10 cellular contexts compared by ENCODE assay signal in genomic region chr11:1759151-1759850, GRCh38. TPM values are rescaled to one million over a fixed set of nuclear protein-coding genes. Genes with fewer than 3 reads are reported as not detected.
DNase-seq lines count a peak whose midpoint lies in the region; ATAC-seq and TF ChIP-seq lines count a peak whose summit lies in the region.
"Had no signal": no experiment of that assay in that cellular context is flagged by ENCODE, and none has a peak within 500 bp of the region (broad histone marks: within the 10 kb centered on the region; RNA-seq: fewer than 3 reads in every experiment).

No MANE protein-coding gene starts in this region.

- H2BK15ac ChIP-seq in H9 (ENCODE audit: low read depth, low read length), result no peak overlapping the region

- ATAC-seq in T-helper 17 cell, result no peak
- no peak for ATAC-seq in heart left ventricle
- no peak for ATAC-seq in HG03175 (IDR thresholded peaks at IDR 0.05; ENCODE audit: unreplicated experiment)

- no peak for TF ChIP-seq CTCF in CD14-positive monocyte (IDR thresholded peaks at IDR 0.05)
- no peak for TF ChIP-seq CTCF in heart left ventricle (IDR thresholded peaks at IDR 0.05)
- TF ChIP-seq CTCF in osteoblast (IDR thresholded peaks at IDR 0.05; ENCODE audit: extremely low read depth, low read depth, low read length), result no peak
- TF ChIP-seq CTCF in H9 (conservative IDR thresholded peaks at IDR 0.05), result no peak

- H3K79me2 ChIP-seq in osteoblast (ENCODE audit: insufficient read depth, low read length) (peaks cover 64% of the 10 kb centered on the region), H9 (ENCODE audit: insufficient read depth, low read length) (no peaks in the 10 kb centered on the region; the same call in 1 of the 2 replicates)

- intact Hi-C loops in CD14-positive monocyte (cut with micrococcal nuclease) (loop anchor here (5.0 kb wide), 2 partner anchors 33 to 38 kb away; no protein-coding TSS in a partner anchor), heart left ventricle (cut with DNase I) (no loop called here)

- H2BK12ac ChIP-seq in H9 (ENCODE audit: insufficient read length, low read depth, low read length), result no peak overlapping the region

- no peak overlapping the region for H3K18ac ChIP-seq in H9 (ENCODE audit: insufficient read length, low read depth, low read length)

- H4K20me1 ChIP-seq in osteoblast (ENCODE audit: insufficient read depth, low read length), result peaks cover 38% of the 10 kb centered on the region
- H4K20me1 ChIP-seq in H9 (ENCODE audit: control insufficient read depth, insufficient read depth, insufficient read length), result no peaks in the 10 kb centered on the region

- no peak overlapping the region for H3K23ac ChIP-seq in H9 (ENCODE audit: insufficient read length, low read depth, low read length)

- H3K4me3 ChIP-seq in heart left ventricle (peak overlapping the region in 3 of 12 donors; percentile 23 to 100 (median 100)), osteoblast (ENCODE audit: insufficient read depth, low read length) (no peak overlapping the region)

- H3K79me1 ChIP-seq in H9 (ENCODE audit: insufficient read depth, low read depth, low read length, poor library complexity, severe bottlenecking), result peaks cover 9% of the 10 kb centered on the region

- H4K91ac ChIP-seq in H9 (ENCODE audit: insufficient read length, low read depth, low read length), result no peak overlapping the region

- H3K4me1 Mint-ChIP-seq in CD14-positive monocyte, result peaks cover 79% of the 10 kb centered on the region
- H3K4me1 Mint-ChIP-seq in T-helper 17 cell, result peaks cover 46% of the 10 kb centered on the region
- H3K4me1 Mint-ChIP-seq in H9, result peaks cover under 1 to 4% of the 10 kb centered on the region in 2 experiments; a peak in 3 of 4 replicates

- peaks cover 0 to 7% (median 3%) of the 10 kb centered on the region in 3 donors for H3K27me3 Mint-ChIP-seq in CD14-positive monocyte (ENCODE audit: low read depth in 3 of 3)
- H3K27me3 Mint-ChIP-seq in T-helper 17 cell, result no peaks in the 10 kb centered on the region
- no peaks in the 10 kb centered on the region for H3K27me3 Mint-ChIP-seq in H9 (ENCODE audit: low read depth)

- H2BK20ac ChIP-seq in H9 (ENCODE audit: low read depth, low read length, poor library complexity, severe bottlenecking), result no peak overlapping the region

- H3K36me3 ChIP-seq in heart left ventricle (peaks cover 0 to 64% (median 46%) of the 10 kb centered on the region in 9 donors), osteoblast (ENCODE audit: insufficient read depth, low read length) (peaks cover 48% of the 10 kb centered on the region)

- no peak overlapping the region for H4K5ac ChIP-seq in H9 (ENCODE audit: insufficient read length, low read depth, low read length)

- peaks cover 63 to 75% of the 10 kb centered on the region in 2 donors for H3K36me3 Mint-ChIP-seq in CD14-positive monocyte
- no peaks in the 10 kb centered on the region for H3K36me3 Mint-ChIP-seq in T-helper 17 cell (ENCODE audit: low read depth)
- H3K36me3 Mint-ChIP-seq in H9 (ENCODE audit: insufficient read depth in 1 of 3, low read depth in 3 of 3), result peaks cover 3 to 18% (median 10%) of the 10 kb centered on the region in 3 experiments; a peak in 6 of 7 replicates

- H3K23me2 ChIP-seq in H9 (ENCODE audit: insufficient read length, low read depth, low read length, poor library complexity, severe bottlenecking), result peaks cover 8% of the 10 kb centered on the region

- H3K4ac ChIP-seq in H9 (ENCODE audit: low read depth, low read length), result no peak overlapping the region

- H2BK120ac ChIP-seq in H9 (ENCODE audit: low read depth, low read length, poor library complexity, severe bottlenecking), result no peak overlapping the region

- H3K9me3 Mint-ChIP-seq in CD14-positive monocyte (no peaks in the 10 kb centered on the region), H9 (no peaks in the 10 kb centered on the region)

- H2AK5ac ChIP-seq in H9 (ENCODE audit: insufficient read length, low read length), result no peak overlapping the region

- no peak overlapping the region for H3K14ac ChIP-seq in H9 (ENCODE audit: insufficient read depth, low read length)

- H3K27me3 ChIP-seq in heart left ventricle (no peaks in the 10 kb centered on the region), osteoblast (ENCODE audit: insufficient read depth, low read length) (no peaks in the 10 kb centered on the region), H9 (ENCODE audit: insufficient read depth, low read length) (no peaks in the 10 kb centered on the region)

- no peak overlapping the region for H2BK5ac ChIP-seq in H9 (ENCODE audit: insufficient read length, low read length)

- no peak overlapping the region for H3K56ac ChIP-seq in H9 (ENCODE audit: insufficient read length, low read depth, low read length)

- H2AFZ ChIP-seq in osteoblast (ENCODE audit: low read length) (no peak overlapping the region), H9 (ENCODE audit: low read length) (no peak overlapping the region)

- no peak overlapping the region for H3K4me2 ChIP-seq in osteoblast (ENCODE audit: insufficient read depth, low read length)
- no peak overlapping the region for H3K4me2 ChIP-seq in H9 (ENCODE audit: insufficient read depth, insufficient read length, low read length)

- no peak overlapping the region for H3T11ph ChIP-seq in H9 (ENCODE audit: low read length)

- peaks cover 5 to 91% (median 74%) of the 10 kb centered on the region in 12 donors for H3K4me1 ChIP-seq in heart left ventricle
- H3K4me1 ChIP-seq in osteoblast (ENCODE audit: insufficient read depth, low read length), result peaks cover 39% of the 10 kb centered on the region
- H3K4me1 ChIP-seq in H9 (ENCODE audit: insufficient read depth, low read length), result no peaks in the 10 kb centered on the region; the same call in 1 of the 2 replicates

- 89 to 92% (median 91%) methylated on average over 16 to 23 of the region's 23 CpGs for WGBS in heart left ventricle, 4 donors
- WGBS in H9 (ENCODE audit: extremely low coverage, insufficient read length, low lambda C conversion rate), result no CpG with 5 or more reads among the region's 23 CpGs

- DNase-seq in CD14-positive monocyte (ENCODE audit: low spot score) (peak; percentile 49), T-helper 17 cell (no peak), heart left ventricle (peak in 2 of 5 donors; percentile 24 to 65), osteoblast (ENCODE audit: insufficient read length, low spot score, missing footprints) (peak; percentile 82), LoVo (ENCODE audit: low spot score) (no peak), H9 (no peak)
- no peak for DNase-seq in stimulated activated CD4-positive, alpha-beta T cell treated with anti-CD3 and anti-CD28 coated beads, Interleukin-4, amount 100 ng/mL, for 24 hours
- DNase-seq: AML-193, Kasumi-1 had no signal

- peak overlapping the region in 5 of 7 donors; percentile 22 to 97 (median 80) for H3K27ac Mint-ChIP-seq in CD14-positive monocyte
- H3K27ac Mint-ChIP-seq in T-helper 17 cell, result peak overlapping the region; percentile 60
- no peak overlapping the region for H3K27ac Mint-ChIP-seq in H9

- H3K4me3 Mint-ChIP-seq in CD14-positive monocyte, result peak overlapping the region; percentile 92 to 95
- no peak overlapping the region for H3K4me3 Mint-ChIP-seq in T-helper 17 cell
- no peak overlapping the region for H3K4me3 Mint-ChIP-seq in H9

- TF ChIP-seq POLR2A in heart left ventricle (IDR thresholded peaks at IDR 0.05), result no peak

- no peaks in the 10 kb centered on the region for H3K9me3 ChIP-seq in T-helper 17 cell (ENCODE audit: control insufficient read depth, low read length, poor library complexity, severe bottlenecking)
- no peaks in the 10 kb centered on the region for H3K9me3 ChIP-seq in heart left ventricle
- no peaks in the 10 kb centered on the region for H3K9me3 ChIP-seq in osteoblast (ENCODE audit: low read depth, low read length)
- no peaks in the 10 kb centered on the region for H3K9me3 ChIP-seq in H9 (ENCODE audit: control insufficient read depth, low read depth, low read length)

- no peak overlapping the region for H4K8ac ChIP-seq in H9 (replicated peaks; ENCODE audit: insufficient read length, low read depth, low read length)

- H3K9ac ChIP-seq in H9 (ENCODE audit: extremely low read depth, insufficient read length, low read length), result no peak overlapping the region

- peak overlapping the region; percentile 75 to 99 (median 98) for H3K27ac ChIP-seq in heart left ventricle
- peak overlapping the region; percentile 92 for H3K27ac ChIP-seq in osteoblast (ENCODE audit: low read depth, low read length)
- no peak overlapping the region for H3K27ac ChIP-seq in H9 (ENCODE audit: insufficient read length, low read depth, low read length)

RNA-seq across cellular contexts. Expression of gene CTSD, which starts 4.4 kb away (rescaled TPM):
- 1,000 to 10,000 TPM in 1 of 2 donors, 100 to 1,000 TPM in 1; 855 to 1,372 TPM for polyA plus RNA-seq in CD14-positive monocyte
- 10 to 100 TPM; 79.6 to 83.2 TPM for total RNA-seq in T-helper 17 cell
- total RNA-seq in heart left ventricle, result 1,000 to 10,000 TPM in 3 of 9 donors, 100 to 1,000 TPM in 6; 580 to 1,779 (median 722) TPM
- 1,000 to 10,000 TPM in 1 of 2 donors, 100 to 1,000 TPM in 1; 420 to 1,089 TPM for polyA plus RNA-seq in heart left ventricle
- 491 and 519 TPM in 2 replicates for total RNA-seq in osteoblast
- 158 and 161 TPM in 2 replicates for total RNA-seq in H9 (2021)

RNA-seq across cellular contexts. Expression of gene IFITM10, which starts 8.9 kb away (rescaled TPM):
- polyA plus RNA-seq in CD14-positive monocyte (not detected), heart left ventricle (under 1 TPM; 0.12 to 0.19 TPM)
- total RNA-seq in T-helper 17 cell (under 1 TPM; 0.78 to 0.90 TPM), heart left ventricle (1 to 10 TPM in 1 of 9 donors, under 1 TPM in 8; 0.23 to 3.6 (median 0.56) TPM), osteoblast (15.0 and 18.1 TPM in 2 replicates), H9 (2021) (0.59 and 0.77 TPM in 2 replicates)

Comparison
In these comparisons a context has a peak if more than half of its experiments do, and no peak if none do; other contexts are left out.
1. DNase-seq: peak in CD14-positive monocyte (single experiment) and osteoblast (single experiment); none in T-helper 17 cell (0 of 3), LoVo (single experiment), H9 (single experiment) and stimulated activated CD4-positive, alpha-beta T cell treated with anti-CD3 and anti-CD28 coated beads, Interleukin-4, amount 100 ng/mL, for 24 hours (single experiment).
2. H3K27ac Mint-ChIP-seq: peak in CD14-positive monocyte (5 of 7) and T-helper 17 cell (single experiment); none in H9 (0 of 3).
3. H3K4me3 Mint-ChIP-seq: peak in CD14-positive monocyte (2 of 2); none in T-helper 17 cell (single experiment) and H9 (0 of 2).
4. intact Hi-C loops: an anchor here in CD14-positive monocyte (5.0 kb wide); none called in heart left ventricle.